In genomic region chr3:126180477-126181397, GRCh38 we compare ENCODE assay signal across 8 cellular contexts. TPM values are rescaled to one million over a fixed set of nuclear protein-coding genes. Genes with fewer than 3 reads are reported as not detected.
DNase-seq lines count a peak whose midpoint lies in the region; ATAC-seq and TF ChIP-seq lines count a peak whose summit lies in the region.

TSS of gene ALDH1L1 (minus strand) at chr3:126180586. CDS start at chr3:126160979, 19,607 bp downstream.

- no peak for ATAC-seq in HG03571 (IDR thresholded peaks at IDR 0.05; ENCODE audit: unreplicated experiment)
- ATAC-seq in HG03354 (IDR thresholded peaks at IDR 0.05; ENCODE audit: poor library complexity, severe bottlenecking, unreplicated experiment): no peak

- DNase-seq in DMS 273 treated with DMSO at 0.1 percent for 48 hours (lab: John Stamatoyannopoulos, UW): peak; percentile 69
- DNase-seq in NCI-H524 (lab: John Stamatoyannopoulos, UW): peak; percentile 78 to 85
- peak; percentile 77 for DNase-seq in fibroblast of pulmonary artery (ENCODE audit: low read depth)
- DNase-seq in myocyte (ENCODE audit: low read depth): peak; percentile 16
- no peak for DNase-seq in NOMO-1 treated with dmso at 0.1 percent for 144 hours (lab: John Stamatoyannopoulos, UW; ENCODE audit: unreplicated experiment)
- DNase-seq in activated T-cell treated with anti-CD3 and anti-CD28 coated beads, Interleukin-2, amount 50 U/mL, for 48 hours: no peak

- peak within 1 kb of the TSS; percentile 50 for H3K4me3 ChIP-seq in fibroblast of pulmonary artery (replicated peaks; ENCODE audit: low read depth, low read length)

- TF ChIP-seq CTCF in fibroblast of pulmonary artery (IDR thresholded peaks at IDR 0.05; ENCODE audit: low read length, missing control alignments): no peak

RNA-seq across cellular contexts. Expression of gene ALDH1L1, which starts in this region (rescaled TPM):
- total RNA-seq in myocyte: 0.10 TPM in 1 of 2 replicates, not detected in the other
- 0.09 TPM for polyA plus RNA-seq in myocyte (2012)

Comparison
In these comparisons a context has a peak if more than half of its experiments do, and no peak if none do; other contexts are left out.
1. Peak in DNase-seq in myocyte; RNA of the gene not detected or under 1 TPM.
2. DNase-seq: peak in DMS 273 treated with DMSO at 0.1 percent for 48 hours (single experiment), NCI-H524 (2 of 2) and fibroblast of pulmonary artery (single experiment); none in NOMO-1 treated with dmso at 0.1 percent for 144 hours (single experiment) and activated T-cell treated with anti-CD3 and anti-CD28 coated beads, Interleukin-2, amount 50 U/mL, for 48 hours (0 of 2).